Comparison of ENCODE assay signal across 1 cellular context in the genomic region with DNA sequence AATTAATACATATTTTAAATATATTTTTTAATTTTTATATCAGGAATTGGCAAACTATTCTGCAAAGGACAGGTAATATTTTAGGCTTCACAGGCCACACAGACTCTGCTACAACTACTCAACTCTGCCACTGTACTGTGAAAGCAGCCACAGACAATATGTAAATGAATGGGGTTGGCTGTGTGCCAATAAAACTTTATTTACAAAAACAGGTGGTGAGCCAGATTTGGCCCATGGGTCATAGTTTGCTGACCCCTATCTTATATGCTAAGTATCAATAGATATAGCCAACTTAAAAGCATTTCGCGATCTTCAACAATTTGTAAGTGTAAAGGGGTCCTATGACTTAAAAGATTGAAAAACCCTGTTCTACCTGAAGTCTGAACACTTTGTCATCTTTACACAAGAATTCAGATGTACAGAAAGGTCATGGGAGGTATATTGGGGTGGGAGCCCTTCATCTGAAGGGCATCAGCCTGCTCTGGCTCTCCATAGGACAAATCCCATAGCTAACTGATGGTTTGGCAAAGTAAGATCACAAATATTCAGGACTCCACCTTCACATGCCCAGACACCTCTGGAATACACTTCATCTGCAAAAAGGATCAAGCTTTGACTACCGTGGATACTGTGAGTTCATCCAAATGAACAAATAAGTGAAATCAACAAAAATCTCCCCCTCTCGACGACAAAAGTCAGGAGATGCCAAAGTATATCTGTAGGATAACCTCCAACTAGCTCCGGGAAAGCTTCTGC.
TF ChIP-seq lines count a peak whose summit lies in the region.

No MANE protein-coding gene starts in this region.

TF ChIP-seq in endothelial cell of umbilical vein, 7 proteins besides CTCF, POLR2A, EP300 and RAD21 (continued from another document):
- TF ChIP-seq EZH2 (IDR thresholded peaks at IDR 0.05; ENCODE audit: borderline replicate concordance, low read depth, low read length, severe bottlenecking) (no peak), JUN (IDR thresholded peaks at IDR 0.05; ENCODE audit: borderline replicate concordance, insufficient read depth, insufficient read length, low read depth) (no peak)
